6 cellular contexts compared by ENCODE assay signal in genomic region chr13:46968450-46968849, GRCh38.
"Had no signal": no experiment of that assay in that cellular context is flagged by ENCODE, and none has a peak within 500 bp of the region (broad histone marks: within the 10 kb centered on the region; RNA-seq: fewer than 3 reads in every experiment).

No MANE protein-coding gene starts in this region.

- H3K4me3 ChIP-seq: GM23338, K562 had no signal

- ATAC-seq: GM23338, K562 had no signal

- H3K4me1 Mint-ChIP-seq: GM23338, H9 had no signal

- H3K4me3 Mint-ChIP-seq: GM23338, H9 had no signal

- H2AFZ ChIP-seq: GM23338 had no signal

- H3K27ac Mint-ChIP-seq: GM23338, H9 had no signal

- H3K4me2 ChIP-seq: GM23338 had no signal

- H3K9me3 Mint-ChIP-seq: GM23338, H9 had no signal

- DNase-seq: H9, HCEC 1CT, IMR-90, KG1 had no signal
